1 cellular context compared by ENCODE assay signal in genomic region chr17:951388-952132, GRCh38.
TF ChIP-seq lines count a peak whose summit lies in the region.

No MANE protein-coding gene starts in this region.

TF ChIP-seq in HEK293, 187 proteins besides CTCF, POLR2A, EP300 and RAD21 (continued from another document):
- peak; percentile 66 for TF ChIP-seq HIC1 (tag by site-specific recombination; IDR thresholded peaks at IDR 0.05)
- TF ChIP-seq KLF9 (tag by site-specific recombination; IDR thresholded peaks at IDR 0.05; ENCODE audit: low read depth): peak; percentile 44
- no peak for TF ChIP-seq ZNF138 (tag by site-specific recombination; IDR thresholded peaks at IDR 0.05; ENCODE audit: borderline replicate concordance)
- TF ChIP-seq ZEB2 (tag by site-specific recombination; IDR thresholded peaks at IDR 0.05): peak; percentile 68
- TF ChIP-seq ZNF623 (tag by site-specific recombination; IDR thresholded peaks at IDR 0.05): no peak
- TF ChIP-seq ZBTB8A (tag by site-specific recombination; IDR thresholded peaks at IDR 0.05): 0 out of 2 replicates have a peak, but pooled peaks have one; percentile 2
- TF ChIP-seq ZNF747 (tag by site-specific recombination; IDR thresholded peaks at IDR 0.05): no peak
- TF ChIP-seq FEZF1 (tag by site-specific recombination; IDR thresholded peaks at IDR 0.05): no peak
- TF ChIP-seq ZNF548 (tag by site-specific recombination; IDR thresholded peaks at IDR 0.05): no peak
- 0 out of 2 replicates have a peak, but pooled peaks have one; percentile 30 for TF ChIP-seq BCL11A (tag by site-specific recombination; IDR thresholded peaks at IDR 0.05; ENCODE audit: low read depth)
- TF ChIP-seq ZNF692 (tag by site-specific recombination; IDR thresholded peaks at IDR 0.05): no peak
- no peak for TF ChIP-seq ZNF596 (tag by site-specific recombination; IDR thresholded peaks at IDR 0.05)
- TF ChIP-seq KLF17 (tag by site-specific recombination; IDR thresholded peaks at IDR 0.05): peak; percentile 86
- no peak for TF ChIP-seq ZNF521 (tag by site-specific recombination; IDR thresholded peaks at IDR 0.05)
- peak; percentile 77 for TF ChIP-seq GLIS2 (tag by site-specific recombination; IDR thresholded peaks at IDR 0.05)
- peak; percentile 51; the same call in 1 of the 2 replicates for TF ChIP-seq ZNF629 (tag by site-specific recombination; IDR thresholded peaks at IDR 0.05)
- TF ChIP-seq PATZ1 (tag by site-specific recombination; IDR thresholded peaks at IDR 0.05): peak; percentile 73
- TF ChIP-seq PRDM10 (tag by site-specific recombination; IDR thresholded peaks at IDR 0.05): peak; percentile 49
- TF ChIP-seq ZNF529 (tag by site-specific recombination; IDR thresholded peaks at IDR 0.05; ENCODE audit: insufficient replicate concordance): no peak
- no peak for TF ChIP-seq PRDM6 (tag by site-specific recombination; IDR thresholded peaks at IDR 0.05)
- peak; percentile 66 for TF ChIP-seq WT1 (tag by site-specific recombination; IDR thresholded peaks at IDR 0.05)
- TF ChIP-seq ZNF146 (tag by site-specific recombination; IDR thresholded peaks at IDR 0.05): no peak
- peak; percentile 61 for TF ChIP-seq ZFHX2 (tag by site-specific recombination; conservative IDR thresholded peaks at IDR 0.05)
- 0 out of 2 replicates have a peak, but pooled peaks have one; percentile 37 for TF ChIP-seq ZBTB10 (tag by site-specific recombination; IDR thresholded peaks at IDR 0.05)
